ENCODE assay signal across 7 cellular contexts in genomic region chr3:2826036-2826435, GRCh38.
"Had no signal": no experiment of that assay in that cellular context is flagged by ENCODE, and none has a peak within 500 bp of the region (broad histone marks: within the 10 kb centered on the region; RNA-seq: fewer than 3 reads in every experiment).

No MANE protein-coding gene starts in this region.

- DNase-seq: H9, HCEC 1CT, KBM-7 had no signal

- H2AFZ ChIP-seq: GM23338 had no signal

- H3K27ac ChIP-seq: HL-60 had no signal

- H3K4me3 Mint-ChIP-seq: GM23338, H9, IgD-negative memory B cell had no signal

- H3K27ac Mint-ChIP-seq: GM23338, H9, IgD-negative memory B cell had no signal

- H3K9me3 Mint-ChIP-seq: H9 had no signal

- H3K4me1 Mint-ChIP-seq: GM23338, H9, IgD-negative memory B cell had no signal

- H3K4me2 ChIP-seq: GM23338 had no signal

- H3K4me3 ChIP-seq: GM23338 had no signal

- H3K36me3 Mint-ChIP-seq: IgD-negative memory B cell had no signal

- ATAC-seq: GM23338, HepG2 had no signal
